2 cellular contexts compared by ENCODE assay signal in genomic region chr2:203835420-203835819, GRCh38.
TF ChIP-seq lines count a peak whose summit lies in the region.

No MANE protein-coding gene starts in this region.

TF ChIP-seq in HepG2, 621 proteins besides CTCF, POLR2A, EP300 and RAD21:
- no peak for TF ChIP-seq ZNF615 (CRISPR knock-in tag; IDR thresholded peaks at IDR 0.05; ENCODE audit: borderline replicate concordance)
- TF ChIP-seq RAD51 (IDR thresholded peaks at IDR 0.05; ENCODE audit: borderline replicate concordance), result peak; percentile 83
- no peak for TF ChIP-seq ZNF879 (CRISPR knock-in tag; IDR thresholded peaks at IDR 0.05)
- TF ChIP-seq USF2 (IDR thresholded peaks at IDR 0.05; ENCODE audit: low read depth, low read length), result peak; percentile 50
- no peak for TF ChIP-seq USF2 (CRISPR knock-in tag; IDR thresholded peaks at IDR 0.05; ENCODE audit: borderline replicate concordance)

TF ChIP-seq in SK-N-SH, 30 proteins besides CTCF, POLR2A, EP300 and RAD21:
- TF ChIP-seq RFX5 (IDR thresholded peaks at IDR 0.05; ENCODE audit: low read length), result no peak
- TF ChIP-seq TCF12 (IDR thresholded peaks at IDR 0.05), result no peak
- no peak for TF ChIP-seq PBX3 (IDR thresholded peaks at IDR 0.05)
- no peak for TF ChIP-seq TEAD4 (IDR thresholded peaks at IDR 0.05; ENCODE audit: borderline replicate concordance, insufficient read depth)
- TF ChIP-seq REST (IDR thresholded peaks at IDR 0.05; ENCODE audit: low read depth, low read length), result no peak
- no peak for TF ChIP-seq RCOR1 (IDR thresholded peaks at IDR 0.05; ENCODE audit: low read length)
- no peak for TF ChIP-seq NRF1 (IDR thresholded peaks at IDR 0.05; ENCODE audit: low read depth, low read length)
- TF ChIP-seq SMC3 (IDR thresholded peaks at IDR 0.05; ENCODE audit: low read depth, low read length), result no peak
- TF ChIP-seq YY1 (IDR thresholded peaks at IDR 0.05; ENCODE audit: low read depth), result no peak
- no peak for TF ChIP-seq MXI1 (IDR thresholded peaks at IDR 0.05; ENCODE audit: low read depth, low read length)
- TF ChIP-seq CHD2 (IDR thresholded peaks at IDR 0.05; ENCODE audit: low read length, partially characterized antibody), result no peak
- TF ChIP-seq IRF3 (IDR thresholded peaks at IDR 0.05; ENCODE audit: low read depth, low read length), result no peak
- no peak for TF ChIP-seq RXRA (IDR thresholded peaks at IDR 0.05; ENCODE audit: borderline replicate concordance, low read depth)
- TF ChIP-seq FOSL2 (IDR thresholded peaks at IDR 0.05; ENCODE audit: borderline replicate concordance, low read depth), result no peak
- TF ChIP-seq GATA2 (CRISPR knock-in tag; IDR thresholded peaks at IDR 0.05), result no peak
- TF ChIP-seq TAF1 (IDR thresholded peaks at IDR 0.05; ENCODE audit: borderline replicate concordance, low read depth, low read length), result no peak
